ENCODE assay signal across 8 cellular contexts in the genomic region with DNA sequence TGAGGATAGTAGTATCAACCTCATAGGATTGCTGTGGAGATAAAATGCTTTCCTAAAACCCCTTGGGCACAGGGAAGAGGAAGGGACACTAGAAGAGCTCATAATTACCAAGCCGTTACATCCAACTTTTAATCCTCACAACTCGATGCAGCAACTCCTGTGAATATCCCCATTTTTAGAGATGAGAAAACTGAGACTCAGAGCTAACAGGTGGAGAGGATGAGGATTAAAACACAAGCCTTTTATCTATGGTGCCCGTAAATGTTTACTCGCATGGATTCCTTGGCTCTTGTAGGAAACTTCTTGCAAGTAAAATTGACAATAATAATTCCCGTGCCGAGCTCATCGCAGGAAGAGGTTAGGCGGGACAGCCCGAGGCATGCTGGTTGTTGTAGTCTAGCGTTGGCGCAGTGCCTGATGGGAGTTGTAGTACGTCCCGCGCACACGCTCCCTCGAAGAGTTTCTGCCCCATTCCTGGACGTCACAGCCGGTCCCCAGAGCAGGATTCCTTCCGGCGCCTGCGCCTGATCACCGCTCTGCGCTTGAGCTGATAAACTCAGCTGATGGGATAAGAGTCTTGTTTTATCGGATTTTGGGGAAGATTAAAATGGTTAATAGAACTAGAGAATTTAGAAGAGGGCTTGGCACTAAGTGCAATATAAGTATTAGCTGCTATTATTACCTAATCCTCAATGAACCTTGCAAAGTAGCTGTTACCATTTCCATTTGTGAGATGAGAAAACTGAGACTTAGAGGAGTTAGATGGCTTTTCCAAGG. TPM values are rescaled to one million over a fixed set of nuclear protein-coding genes. Genes with fewer than 3 reads are reported as not detected.
DNase-seq lines count a peak whose midpoint lies in the region; ATAC-seq, FAIRE-seq and TF ChIP-seq lines count a peak whose summit lies in the region.

No MANE protein-coding gene starts in this region.

- H4K20me1 ChIP-seq in DOHH2 (ENCODE audit: control insufficient read depth, insufficient read depth, low read depth, low read length) (peaks cover 9% of the 10 kb centered on the region), GM23248 (ENCODE audit: insufficient read depth) (peaks cover 4% of the 10 kb centered on the region), Karpas-422 (ENCODE audit: insufficient read depth, low read depth, low read length) (peaks cover 18% of the 10 kb centered on the region)

- H3K27ac Mint-ChIP-seq in activated T-helper 1 cell treated with anti-CD3 and anti-CD28 coated beads, Interleukin-12 subunit alpha, Interleukin-12 subunit beta, Interleukin-2, Interleukin-4 antibody, amounts not matched to agents 30 ng/mL and 10 ng/mL and 1 ng/mL, durations not matched to agents 14 hours and 24 hours and 36 hours: peak overlapping the region; percentile 88
- H3K27ac Mint-ChIP-seq in naive thymus-derived CD4-positive, alpha-beta T cell: peak overlapping the region; percentile 70 to 98 (median 92)
- peak overlapping the region; percentile 88 for H3K27ac Mint-ChIP-seq in stimulated activated memory B cell treated with anti-CD40 and anti-IgM and Interleukin-4, amounts not matched to agents 10 μg/mL and 1 μg/mL and 100 μg/mL, for 72 hours

- H3K36me3 ChIP-seq in DOHH2 (ENCODE audit: control insufficient read depth, low read length): peaks cover 13% of the 10 kb centered on the region
- no peaks in the 10 kb centered on the region for H3K36me3 ChIP-seq in GM23248 (ENCODE audit: low read depth)
- no peaks in the 10 kb centered on the region for H3K36me3 ChIP-seq in Karpas-422 (ENCODE audit: insufficient read depth, low read length)
- H3K36me3 ChIP-seq in naive thymus-derived CD4-positive, alpha-beta T cell (ENCODE audit: control insufficient read depth in 2 of 3, insufficient read depth in 3 of 3, low read length in 3 of 3): peaks cover 0 to 3% (median 0%) of the 10 kb centered on the region in 3 experiments

- POLR2A ChIA-PET in naive thymus-derived CD4-positive, alpha-beta T cell (lab: Charles Lee): interaction anchor here (0.8 to 7.8 kb wide), 16 partner anchors 10 to 404 kb away, joined by 3 to 131 read pairs (median 4); partner anchors contain the start of genes PEDS1 and PTPN1

- H2AFZ ChIP-seq in GM23248 (peak overlapping the region; percentile 98), Karpas-422 (ENCODE audit: low read length) (peak overlapping the region; percentile 54)

- no peaks in the 10 kb centered on the region for H3K9me3 ChIP-seq in DOHH2 (ENCODE audit: control insufficient read depth, insufficient read depth, low read length)
- H3K9me3 ChIP-seq in GM23248 (ENCODE audit: low read depth): no peaks in the 10 kb centered on the region
- no peaks in the 10 kb centered on the region for H3K9me3 ChIP-seq in Karpas-422 (ENCODE audit: low read length)
- no peaks in the 10 kb centered on the region for H3K9me3 ChIP-seq in naive thymus-derived CD4-positive, alpha-beta T cell (ENCODE audit: control insufficient read depth in 2 of 3, low read length in 3 of 3)

- peaks cover 7% of the 10 kb centered on the region for H3K36me3 Mint-ChIP-seq in activated T-helper 1 cell treated with anti-CD3 and anti-CD28 coated beads, Interleukin-12 subunit alpha, Interleukin-12 subunit beta, Interleukin-2, Interleukin-4 antibody, amounts not matched to agents 30 ng/mL and 10 ng/mL and 1 ng/mL, durations not matched to agents 14 hours and 24 hours and 36 hours (ENCODE audit: low read depth)
- H3K36me3 Mint-ChIP-seq in naive thymus-derived CD4-positive, alpha-beta T cell: peaks cover 0 to 8% (median 0%) of the 10 kb centered on the region in 5 donors
- H3K36me3 Mint-ChIP-seq in stimulated activated memory B cell treated with anti-CD40 and anti-IgM and Interleukin-4, amounts not matched to agents 10 μg/mL and 1 μg/mL and 100 μg/mL, for 72 hours: peaks cover 5% of the 10 kb centered on the region

- DNase-seq in GM23248 (peak; percentile 100), Karpas-422 (peak; percentile 97), RCC 7860 (ENCODE audit: low spot score) (peak; percentile 92), fibroblast of gingiva (ENCODE audit: low read depth) (peak; percentile 97)
- peak; percentile 86 for DNase-seq in activated T-helper 1 cell treated with anti-CD3 and anti-CD28 coated beads, Interleukin-12 subunit alpha, Interleukin-12 subunit beta, Interleukin-2, Interleukin-4 antibody, amounts not matched to agents 30 ng/mL and 10 ng/mL and 1 ng/mL, durations not matched to agents 14 hours and 24 hours and 36 hours (ENCODE audit: low spot score)
- DNase-seq in naive thymus-derived CD4-positive, alpha-beta T cell: peak; percentile 69 to 91 (median 87)

- H3K4me1 Mint-ChIP-seq in activated T-helper 1 cell treated with anti-CD3 and anti-CD28 coated beads, Interleukin-12 subunit alpha, Interleukin-12 subunit beta, Interleukin-2, Interleukin-4 antibody, amounts not matched to agents 30 ng/mL and 10 ng/mL and 1 ng/mL, durations not matched to agents 14 hours and 24 hours and 36 hours (ENCODE audit: low read depth): peaks cover 45% of the 10 kb centered on the region
- H3K4me1 Mint-ChIP-seq in naive thymus-derived CD4-positive, alpha-beta T cell: peaks cover 37 to 56% (median 51%) of the 10 kb centered on the region in 7 donors
- peaks cover 55% of the 10 kb centered on the region for H3K4me1 Mint-ChIP-seq in stimulated activated memory B cell treated with anti-CD40 and anti-IgM and Interleukin-4, amounts not matched to agents 10 μg/mL and 1 μg/mL and 100 μg/mL, for 72 hours

- in situ Hi-C loops in GM23248 (cut with MboI): no loop called here

- 1 to 2% methylated on average over 24 of the region's 24 CpGs for WGBS in GM23248 (ENCODE audit: low coverage in 1 of 2, low lambda C conversion rate in 2 of 2, missing lambda C conversion rate in 2 of 2), 2 experiments

- H3K4me2 ChIP-seq in DOHH2 (ENCODE audit: low read length) (peak overlapping the region; percentile 97), GM23248 (ENCODE audit: unreplicated experiment) (peak overlapping the region; percentile 98), Karpas-422 (ENCODE audit: low read depth, low read length, poor library complexity, severe bottlenecking) (peak overlapping the region; percentile 87)

- peak overlapping the region; percentile 100 for H3K4me3 Mint-ChIP-seq in activated T-helper 1 cell treated with anti-CD3 and anti-CD28 coated beads, Interleukin-12 subunit alpha, Interleukin-12 subunit beta, Interleukin-2, Interleukin-4 antibody, amounts not matched to agents 30 ng/mL and 10 ng/mL and 1 ng/mL, durations not matched to agents 14 hours and 24 hours and 36 hours
- H3K4me3 Mint-ChIP-seq in naive thymus-derived CD4-positive, alpha-beta T cell: peak overlapping the region; percentile 78 to 97 (median 90)
- H3K4me3 Mint-ChIP-seq in stimulated activated memory B cell treated with anti-CD40 and anti-IgM and Interleukin-4, amounts not matched to agents 10 μg/mL and 1 μg/mL and 100 μg/mL, for 72 hours: peak overlapping the region; percentile 94

- FAIRE-seq in RCC 7860 (lab: Jason Lieb, UNC): peak; percentile 82

- H3K27me3 ChIP-seq in DOHH2 (ENCODE audit: control insufficient read depth, low read length) (no peaks in the 10 kb centered on the region), GM23248 (replicated peaks; ENCODE audit: insufficient read depth) (no peaks in the 10 kb centered on the region), Karpas-422 (ENCODE audit: low read length) (no peaks in the 10 kb centered on the region)
- no peaks in the 10 kb centered on the region for H3K27me3 ChIP-seq in naive thymus-derived CD4-positive, alpha-beta T cell (ENCODE audit: control insufficient read depth in 2 of 2, insufficient read depth in 2 of 2, low read length in 2 of 2)

- H3K9ac ChIP-seq in GM23248: peak overlapping the region; percentile 81
- H3K9ac ChIP-seq in Karpas-422 (ENCODE audit: low read length): peak overlapping the region; percentile 80

- H3K4me3 ChIP-seq in DOHH2 (ENCODE audit: low read length) (peak overlapping the region; percentile 81), GM23248 (peak overlapping the region; percentile 87), Karpas-422 (ENCODE audit: low read length) (peak overlapping the region; percentile 85)
- H3K4me3 ChIP-seq in naive thymus-derived CD4-positive, alpha-beta T cell (ENCODE audit: low read length): peak overlapping the region; percentile 58

- peaks cover 48% of the 10 kb centered on the region for H3K79me2 ChIP-seq in DOHH2 (ENCODE audit: control insufficient read depth, low read length)
- peaks cover 45% of the 10 kb centered on the region for H3K79me2 ChIP-seq in GM23248 (ENCODE audit: insufficient read depth)
- peaks cover 44% of the 10 kb centered on the region for H3K79me2 ChIP-seq in Karpas-422 (ENCODE audit: low read length)

- peak; percentile 90 for ATAC-seq in naive thymus-derived CD4-positive, alpha-beta T cell
- peak; percentile 92 for ATAC-seq in stimulated activated memory B cell treated with anti-CD40 and anti-IgM and Interleukin-4, amounts not matched to agents 10 μg/mL and 1 μg/mL and 100 μg/mL, for 72 hours

- H3K4me1 ChIP-seq in DOHH2 (ENCODE audit: control insufficient read depth, low read length) (peaks cover 70% of the 10 kb centered on the region), GM23248 (ENCODE audit: insufficient read depth) (peaks cover 19% of the 10 kb centered on the region), Karpas-422 (ENCODE audit: low read length) (peaks cover 40% of the 10 kb centered on the region)
- H3K4me1 ChIP-seq in naive thymus-derived CD4-positive, alpha-beta T cell (ENCODE audit: control insufficient read depth in 2 of 2, insufficient read depth in 2 of 2, low read length in 2 of 2): peaks cover 38 to 39% of the 10 kb centered on the region in 2 donors

- H3K9me2 ChIP-seq in DOHH2 (replicated peaks; ENCODE audit: control insufficient read depth, low read length) (no peaks in the 10 kb centered on the region), GM23248 (ENCODE audit: insufficient read depth) (no peaks in the 10 kb centered on the region), Karpas-422 (replicated peaks; ENCODE audit: insufficient read depth, low read length) (no peaks in the 10 kb centered on the region)

- CTCF ChIA-PET in naive thymus-derived CD4-positive, alpha-beta T cell (lab: Charles Lee): interaction anchor here (0.6 to 10.3 kb wide), 17 partner anchors 13 to 463 kb away, joined by 3 to 236 read pairs (median 4); partner anchors contain the start of gene PEDS1

- intact Hi-C loops in activated T-helper 1 cell treated with anti-CD3 and anti-CD28 coated beads, Interleukin-12 subunit alpha, Interleukin-12 subunit beta, Interleukin-2, Interleukin-4 antibody, amounts not matched to agents 30 ng/mL and 10 ng/mL and 1 ng/mL, durations not matched to agents 14 hours and 24 hours and 36 hours (cut with micrococcal nuclease): loop anchor here (1.0 to 10.0 kb wide), 6 partner anchors 32 to 521 kb away; partner anchors contain the start of genes PEDS1 and SNAI1
- intact Hi-C loops in naive thymus-derived CD4-positive, alpha-beta T cell (cut with micrococcal nuclease): loop anchor here (1.0 to 10.0 kb wide), 8 partner anchors 38 to 819 kb away; partner anchors contain the start of genes PARD6B (in 2 of the 2), PTPN1 (in 2 of the 2), ADNP (in 1 of the 2) and PEDS1 (in 1 of the 2)

- H3K27ac ChIP-seq in DOHH2 (ENCODE audit: low read depth, low read length) (peak overlapping the region; percentile 16; the same call in 1 of the 2 replicates), GM23248 (peak overlapping the region; percentile 61), Karpas-422 (ENCODE audit: low read length) (peak overlapping the region; percentile 22; the same call in 1 of the 2 replicates)
- H3K27ac ChIP-seq in naive thymus-derived CD4-positive, alpha-beta T cell (ENCODE audit: low read depth, low read length): peak overlapping the region; percentile 76

- H3K27me3 Mint-ChIP-seq in activated T-helper 1 cell treated with anti-CD3 and anti-CD28 coated beads, Interleukin-12 subunit alpha, Interleukin-12 subunit beta, Interleukin-2, Interleukin-4 antibody, amounts not matched to agents 30 ng/mL and 10 ng/mL and 1 ng/mL, durations not matched to agents 14 hours and 24 hours and 36 hours (ENCODE audit: insufficient read depth): no peaks in the 10 kb centered on the region
- no peaks in the 10 kb centered on the region for H3K27me3 Mint-ChIP-seq in naive thymus-derived CD4-positive, alpha-beta T cell
- no peaks in the 10 kb centered on the region for H3K27me3 Mint-ChIP-seq in stimulated activated memory B cell treated with anti-CD40 and anti-IgM and Interleukin-4, amounts not matched to agents 10 μg/mL and 1 μg/mL and 100 μg/mL, for 72 hours

- H3F3A ChIP-seq in DOHH2 (ENCODE audit: control insufficient read depth, insufficient read depth): peaks cover 18% of the 10 kb centered on the region
- H3F3A ChIP-seq in GM23248 (ENCODE audit: insufficient read depth): peaks cover 34% of the 10 kb centered on the region

- H3K9me3 Mint-ChIP-seq in activated T-helper 1 cell treated with anti-CD3 and anti-CD28 coated beads, Interleukin-12 subunit alpha, Interleukin-12 subunit beta, Interleukin-2, Interleukin-4 antibody, amounts not matched to agents 30 ng/mL and 10 ng/mL and 1 ng/mL, durations not matched to agents 14 hours and 24 hours and 36 hours: no peaks in the 10 kb centered on the region
- no peaks in the 10 kb centered on the region for H3K9me3 Mint-ChIP-seq in naive thymus-derived CD4-positive, alpha-beta T cell
- no peaks in the 10 kb centered on the region for H3K9me3 Mint-ChIP-seq in stimulated activated memory B cell treated with anti-CD40 and anti-IgM and Interleukin-4, amounts not matched to agents 10 μg/mL and 1 μg/mL and 100 μg/mL, for 72 hours

- no peak for TF ChIP-seq CTCF in DOHH2 (IDR thresholded peaks at IDR 0.05; ENCODE audit: low read depth, low read length, poor library complexity, severe bottlenecking)

RNA-seq across cellular contexts. Expression of gene UBE2V1, which starts 2.8 kb away (rescaled TPM):
- 41.7 and 49.1 TPM in 2 replicates for total RNA-seq in GM23248 (2014; rRNA removed; shearing (Covaris generic))
- 186 and 197 TPM in 2 replicates for polyA plus RNA-seq in GM23248 (2016; fragmentation: Nextera tagmentation; extraction: Ambion mirVana)
- 76.7 and 95.6 TPM in 2 replicates for total RNA-seq in Karpas-422 (2014; rRNA removed; shearing (Covaris generic); ENCODE audit: low replicate concordance)
- 166 and 170 TPM in 2 replicates for total RNA-seq in activated T-helper 1 cell treated with anti-CD3 and anti-CD28 coated beads, Interleukin-12 subunit alpha, Interleukin-12 subunit beta, Interleukin-2, Interleukin-4 antibody, amounts not matched to agents 30 ng/mL and 10 ng/mL and 1 ng/mL, durations not matched to agents 14 hours and 24 hours and 36 hours
- 100 to 1,000 TPM; 131 to 167 (median 140) TPM for total RNA-seq in naive thymus-derived CD4-positive, alpha-beta T cell
- polyA plus RNA-seq in naive thymus-derived CD4-positive, alpha-beta T cell: 100 to 1,000 TPM; 128 to 134 TPM

RNA-seq across cellular contexts. Expression of gene PEDS1, which starts 37.7 kb away (rescaled TPM):
- 54.6 and 55.7 TPM in 2 replicates for total RNA-seq in GM23248 (2014; rRNA removed; shearing (Covaris generic))
- polyA plus RNA-seq in GM23248 (2016; fragmentation: Nextera tagmentation; extraction: Ambion mirVana): 53.9 and 54.0 TPM in 2 replicates
- 14.5 and 29.7 TPM in 2 replicates for total RNA-seq in Karpas-422 (2014; rRNA removed; shearing (Covaris generic); ENCODE audit: low replicate concordance)
- total RNA-seq in activated T-helper 1 cell treated with anti-CD3 and anti-CD28 coated beads, Interleukin-12 subunit alpha, Interleukin-12 subunit beta, Interleukin-2, Interleukin-4 antibody, amounts not matched to agents 30 ng/mL and 10 ng/mL and 1 ng/mL, durations not matched to agents 14 hours and 24 hours and 36 hours: 30.7 and 33.4 TPM in 2 replicates
- total RNA-seq in naive thymus-derived CD4-positive, alpha-beta T cell: 10 to 100 TPM; 16.0 to 27.6 (median 20.8) TPM
- polyA plus RNA-seq in naive thymus-derived CD4-positive, alpha-beta T cell: 10 to 100 TPM; 18.1 to 29.3 TPM

Comparison
In these comparisons a context has a peak if more than half of its experiments do, and no peak if none do; other contexts are left out.
1. Peak in every context shown above with its lines: DNase-seq, ATAC-seq, H3K4me3 ChIP-seq and H3K27ac ChIP-seq.
2. H3K27ac ChIP-seq: peak in every context shown above with its lines; median percentile 76 in naive thymus-derived CD4-positive, alpha-beta T cell; 61 in GM23248; 22 in Karpas-422; 16 in DOHH2.